Comparison of ENCODE assay signal across 7 cellular contexts in genomic region chr17:43766413-43767052, GRCh38. TPM values are rescaled to one million over a fixed set of nuclear protein-coding genes. Genes with fewer than 3 reads are reported as not detected.
A peak's percentile ranks its signal among the peaks of the same experiment; 100 is the strongest.
DNase-seq lines count a peak whose midpoint lies in the region; ATAC-seq, FAIRE-seq and TF ChIP-seq lines count a peak whose summit lies in the region.

No MANE protein-coding gene starts in this region.

- no peaks in the 10 kb centered on the region for H3K36me3 Mint-ChIP-seq in activated CD4-positive, alpha-beta T cell treated with anti-CD3 and anti-CD28 coated beads, Interleukin-2, amount 10 ng/mL, durations not matched to agents 24 days and 14 days (ENCODE audit: low read depth)
- peaks cover 6% of the 10 kb centered on the region for H3K36me3 Mint-ChIP-seq in neural crest cell (ENCODE audit: low read depth)

- no peak overlapping the region for H3K27ac Mint-ChIP-seq in activated CD4-positive, alpha-beta T cell treated with anti-CD3 and anti-CD28 coated beads, Interleukin-2, amount 10 ng/mL, durations not matched to agents 24 days and 14 days
- H3K27ac Mint-ChIP-seq in neural crest cell (ENCODE audit: unreplicated experiment): no peak overlapping the region

- FAIRE-seq in G401.6 (lab: Jason Lieb, UNC): peak; percentile 85

- DNase-seq in M059J (ENCODE audit: low read depth) (peak; percentile 37), epithelial cell of proximal tubule (ENCODE audit: low read depth) (no peak), neural crest cell (ENCODE audit: low read depth, low spot score) (peak; percentile 62), NCI-H2107 (lab: John Stamatoyannopoulos, UW) (no peak)
- DNase-seq in activated CD4-positive, alpha-beta T cell treated with anti-CD3 and anti-CD28 coated beads, Interleukin-2, amount 10 ng/mL, durations not matched to agents 24 days and 14 days: peak; percentile 79

- intact Hi-C loops in activated CD4-positive, alpha-beta T cell treated with anti-CD3 and anti-CD28 coated beads, Interleukin-2, amount 10 ng/mL, durations not matched to agents 24 days and 14 days (cut with micrococcal nuclease): no loop called here

- no peak for ATAC-seq in GM18868 (IDR thresholded peaks at IDR 0.05; ENCODE audit: unreplicated experiment)

- H3K9me3 Mint-ChIP-seq in activated CD4-positive, alpha-beta T cell treated with anti-CD3 and anti-CD28 coated beads, Interleukin-2, amount 10 ng/mL, durations not matched to agents 24 days and 14 days: no peaks in the 10 kb centered on the region
- no peaks in the 10 kb centered on the region for H3K9me3 Mint-ChIP-seq in neural crest cell

- H3K27me3 Mint-ChIP-seq in activated CD4-positive, alpha-beta T cell treated with anti-CD3 and anti-CD28 coated beads, Interleukin-2, amount 10 ng/mL, durations not matched to agents 24 days and 14 days: no peaks in the 10 kb centered on the region
- H3K27me3 Mint-ChIP-seq in neural crest cell (ENCODE audit: low read depth): no peaks in the 10 kb centered on the region

- no peak overlapping the region for H3K4me3 Mint-ChIP-seq in activated CD4-positive, alpha-beta T cell treated with anti-CD3 and anti-CD28 coated beads, Interleukin-2, amount 10 ng/mL, durations not matched to agents 24 days and 14 days
- no peak overlapping the region for H3K4me3 Mint-ChIP-seq in neural crest cell

- TF ChIP-seq CTCF in epithelial cell of proximal tubule (conservative IDR thresholded peaks at IDR 0.05; ENCODE audit: low read depth, low read length): peak; percentile 84
- peak; percentile 76 for TF ChIP-seq CTCF in neural crest cell (conservative IDR thresholded peaks at IDR 0.05)

- H3K4me1 Mint-ChIP-seq in activated CD4-positive, alpha-beta T cell treated with anti-CD3 and anti-CD28 coated beads, Interleukin-2, amount 10 ng/mL, durations not matched to agents 24 days and 14 days: no peaks in the 10 kb centered on the region
- peaks cover 6% of the 10 kb centered on the region for H3K4me1 Mint-ChIP-seq in neural crest cell

- H3K4me3 ChIP-seq in epithelial cell of proximal tubule (ENCODE audit: low read depth, low read length): no peak overlapping the region

RNA-seq across cellular contexts. Expression of gene SOST, which starts 7.9 kb away (rescaled TPM):
- not detected in 2 replicates for total RNA-seq in M059J (2014; rRNA removed; shearing (Covaris generic))
- total RNA-seq in activated CD4-positive, alpha-beta T cell treated with anti-CD3 and anti-CD28 coated beads, Interleukin-2, amount 10 ng/mL, durations not matched to agents 24 days and 14 days: not detected in 2 replicates
- total RNA-seq in epithelial cell of proximal tubule (not detected in 2 replicates), neural crest cell (not detected in 2 replicates)

RNA-seq across cellular contexts. Expression of gene DUSP3, which starts 12.2 kb away (rescaled TPM):
- total RNA-seq in M059J (2014; rRNA removed; shearing (Covaris generic)): 37.7 and 51.5 TPM in 2 replicates
- 16.5 and 18.3 TPM in 2 replicates for total RNA-seq in activated CD4-positive, alpha-beta T cell treated with anti-CD3 and anti-CD28 coated beads, Interleukin-2, amount 10 ng/mL, durations not matched to agents 24 days and 14 days
- total RNA-seq in epithelial cell of proximal tubule: 46.3 and 47.5 TPM in 2 replicates
- 33.3 and 33.8 TPM in 2 replicates for total RNA-seq in neural crest cell

RNA-seq across cellular contexts. Expression of gene CFAP97D1, which starts 13.7 kb away (rescaled TPM):
- not detected in 2 replicates for total RNA-seq in M059J (2014; rRNA removed; shearing (Covaris generic))
- total RNA-seq in activated CD4-positive, alpha-beta T cell treated with anti-CD3 and anti-CD28 coated beads, Interleukin-2, amount 10 ng/mL, durations not matched to agents 24 days and 14 days: not detected in 2 replicates
- total RNA-seq in epithelial cell of proximal tubule (not detected in 2 replicates), neural crest cell (not detected in 2 replicates)

Comparison
In these comparisons a context has a peak if more than half of its experiments do, and no peak if none do; other contexts are left out.
1. DNase-seq: peak in M059J (single experiment), activated CD4-positive, alpha-beta T cell treated with anti-CD3 and anti-CD28 coated beads, Interleukin-2, amount 10 ng/mL, durations not matched to agents 24 days and 14 days (single experiment) and neural crest cell (single experiment); none in epithelial cell of proximal tubule (single experiment) and NCI-H2107 (single experiment).